In the genomic region with DNA sequence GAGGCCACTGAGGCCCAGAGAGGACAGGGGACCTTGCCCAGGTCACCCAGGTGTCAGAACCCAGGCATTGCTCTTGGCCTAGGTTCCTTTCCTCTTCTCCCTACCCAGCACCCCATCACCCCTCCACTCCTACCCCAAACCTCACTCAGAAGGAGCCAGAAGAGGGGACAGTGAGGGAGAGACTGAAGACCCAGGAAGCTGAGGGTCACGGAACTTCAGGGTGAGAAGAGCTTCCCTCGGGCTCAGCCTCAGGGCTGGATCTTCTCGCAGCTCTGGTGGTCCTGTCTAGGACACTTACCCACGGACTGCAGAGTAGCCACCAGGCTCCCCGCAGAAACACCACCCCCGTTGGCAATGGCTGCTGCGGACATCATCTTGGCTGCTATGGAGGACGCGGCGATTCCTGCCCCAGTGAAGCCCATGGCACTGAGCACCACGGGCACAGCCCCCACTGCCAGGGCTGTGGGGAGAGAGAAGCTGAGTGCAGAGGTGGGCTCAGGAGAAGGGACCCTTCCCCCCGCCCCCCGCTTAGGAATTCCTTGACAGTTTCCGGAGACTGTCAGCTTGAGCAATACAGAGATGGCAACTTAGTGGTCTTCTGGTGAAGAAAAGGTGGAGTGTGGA, we compare ENCODE assay signal across 11 cellular contexts. TPM values are rescaled to one million over a fixed set of nuclear protein-coding genes. Genes with fewer than 3 reads are reported as not detected.
DNase-seq lines count a peak whose midpoint lies in the region; ATAC-seq and TF ChIP-seq lines count a peak whose summit lies in the region.
"Had no signal": no experiment of that assay in that cellular context is flagged by ENCODE, and none has a peak within 500 bp of the region (broad histone marks: within the 10 kb centered on the region; RNA-seq: fewer than 3 reads in every experiment).

No MANE protein-coding gene starts in this region.

- DNase-seq in neural crest cell (ENCODE audit: low read depth, low spot score) (no peak), H4 (ENCODE audit: low spot score) (no peak), NCI-H187 treated with DMSO at 0.1 percent for 48 hours (lab: John Stamatoyannopoulos, UW) (no peak), GM20000 (ENCODE audit: low spot score) (no peak)
- DNase-seq: activated CD4-positive, CD25-positive, alpha-beta regulatory T cell; NCI-H187; occipital lobe had no signal

- peak overlapping the region; percentile 37 for H3K27ac Mint-ChIP-seq in neural crest cell (ENCODE audit: unreplicated experiment)

- peaks cover 18% of the 10 kb centered on the region for H3K4me1 Mint-ChIP-seq in neural crest cell

- peaks cover 8 to 30% (median 18%) of the 10 kb centered on the region in 10 experiments; a peak in 19 of 20 replicates for H3K4me1 ChIP-seq in BLaER1 treated with 17β-estradiol and CSF1 and Interleukin-3, amounts not matched to agents 10 nM and 100 nM
- peaks cover 3% of the 10 kb centered on the region; the same call in 1 of the 2 replicates for H3K4me1 ChIP-seq in HUES64 (ENCODE audit: insufficient read depth, low read length)

- peaks cover 6% of the 10 kb centered on the region for H3K27me3 Mint-ChIP-seq in neural crest cell (ENCODE audit: low read depth)

- H3K9me3 Mint-ChIP-seq in neural crest cell: no peaks in the 10 kb centered on the region

- H3K4me3 Mint-ChIP-seq in neural crest cell: peak overlapping the region; percentile 93

- peak overlapping the region in 6 of 10 experiments; percentile 56 to 75 (median 68); a peak in 12 of 20 replicates for H3K4me3 ChIP-seq in BLaER1 treated with 17β-estradiol and CSF1 and Interleukin-3, amounts not matched to agents 10 nM and 100 nM
- H3K4me3 ChIP-seq in HUES64 (ENCODE audit: low read length): peak overlapping the region; percentile 66

- no peaks in the 10 kb centered on the region for H3K27me3 ChIP-seq in BLaER1 treated with 17β-estradiol and CSF1 and Interleukin-3, amounts not matched to agents 10 nM and 100 nM
- no peaks in the 10 kb centered on the region for H3K27me3 ChIP-seq in HUES64 (ENCODE audit: insufficient read depth, low read length)

- H3K9ac ChIP-seq in BLaER1 treated with 17β-estradiol and CSF1 and Interleukin-3, amounts not matched to agents 10 nM and 100 nM: peak overlapping the region in 6 of 11 experiments; percentile 69 to 82 (median 78); a peak in 7 of 22 replicates
- H3K9ac ChIP-seq in HUES64 (ENCODE audit: low read depth, low read length): no peak overlapping the region

- H3K27ac ChIP-seq in BLaER1 treated with 17β-estradiol and CSF1 and Interleukin-3, amounts not matched to agents 10 nM and 100 nM: 0 out of 22 replicates have a peak overlapping the region, but pooled peaks of 1 of the 11 experiments have one; percentile 67
- H3K27ac ChIP-seq in HUES64 (ENCODE audit: low read depth, low read length): no peak overlapping the region
- H3K27ac ChIP-seq in cingulate gyrus (ENCODE audit: low read depth, low read length): peak overlapping the region; percentile 78

- peaks cover 0 to 25% (median 0%) of the 10 kb centered on the region in 11 experiments; a peak in 9 of 22 replicates for H3K36me3 ChIP-seq in BLaER1 treated with 17β-estradiol and CSF1 and Interleukin-3, amounts not matched to agents 10 nM and 100 nM
- no peaks in the 10 kb centered on the region for H3K36me3 ChIP-seq in HUES64 (ENCODE audit: insufficient read depth, low read length)

- H4K20me1 ChIP-seq in BLaER1 treated with 17β-estradiol and CSF1 and Interleukin-3, amounts not matched to agents 10 nM and 100 nM: no peaks in the 10 kb centered on the region; a peak in 1 of 22 replicates

- H3K9me3 ChIP-seq in BLaER1 treated with 17β-estradiol and CSF1 and Interleukin-3, amounts not matched to agents 10 nM and 100 nM (replicated peaks in 1 of 11): peaks cover 0 to 1% (median 0%) of the 10 kb centered on the region in 11 experiments; a peak in 4 of 22 replicates
- H3K9me3 ChIP-seq in HUES64 (ENCODE audit: insufficient read depth, low read depth, low read length): no peaks in the 10 kb centered on the region

- ATAC-seq in HG03095 (IDR thresholded peaks at IDR 0.05; ENCODE audit: unreplicated experiment): no peak

- TF ChIP-seq CTCF in neural crest cell (conservative IDR thresholded peaks at IDR 0.05) (no peak), GM20000 (IDR thresholded peaks at IDR 0.05; ENCODE audit: extremely low read depth, missing control alignments) (no peak)

- 85% methylated on average over 14 of the region's 14 CpGs for WGBS in HUES64

- no peaks in the 10 kb centered on the region for H3K36me3 Mint-ChIP-seq in neural crest cell (ENCODE audit: low read depth)

- peak overlapping the region; percentile 87 to 98 (median 91) for H3K4me2 ChIP-seq in BLaER1 treated with 17β-estradiol and CSF1 and Interleukin-3, amounts not matched to agents 10 nM and 100 nM

RNA-seq across cellular contexts. Expression of a gene that starts 1.1 kb away (rescaled TPM):
- 23.7 TPM for polyA plus RNA-seq in HUES64 (2013, experiment 1 of 2)
- polyA plus RNA-seq in HUES64 (2013, experiment 2 of 2): 34.0 TPM
- 25.3 and 30.4 TPM in 2 replicates for total RNA-seq in neural crest cell
- 109 and 122 TPM in 2 replicates for total RNA-seq in H4 (2014; rRNA removed; shearing (Covaris generic))

RNA-seq across cellular contexts. Expression of a gene that starts 17.8 kb away (rescaled TPM):
- polyA plus RNA-seq in HUES64 (2013, experiment 1 of 2): 0.90 TPM
- polyA plus RNA-seq in HUES64 (2013, experiment 2 of 2): 1.4 TPM
- total RNA-seq in neural crest cell: 8.1 and 9.5 TPM in 2 replicates
- 2,076 and 2,328 TPM in 2 replicates for total RNA-seq in H4 (2014; rRNA removed; shearing (Covaris generic))

RNA-seq across cellular contexts. Expression of a gene that starts 45.8 kb away (rescaled TPM):
- 3.3 TPM for polyA plus RNA-seq in HUES64 (2013, experiment 1 of 2)
- polyA plus RNA-seq in HUES64 (2013, experiment 2 of 2): 4.8 TPM
- total RNA-seq in neural crest cell: 1.1 and 1.6 TPM in 2 replicates
- total RNA-seq in H4 (2014; rRNA removed; shearing (Covaris generic)): 3.3 and 3.8 TPM in 2 replicates

RNA-seq across cellular contexts. Expression of a gene that starts 47.2 kb away (rescaled TPM):
- 9.4 TPM for polyA plus RNA-seq in HUES64 (2013, experiment 1 of 2)
- 14.0 TPM for polyA plus RNA-seq in HUES64 (2013, experiment 2 of 2)
- 36.3 and 39.7 TPM in 2 replicates for total RNA-seq in neural crest cell
- total RNA-seq in H4 (2014; rRNA removed; shearing (Covaris generic)): 16.1 and 32.8 TPM in 2 replicates

RNA-seq across cellular contexts. Expression of a gene that starts 47.3 kb away (rescaled TPM):
- polyA plus RNA-seq in HUES64 (2013, experiment 1 of 2): 132 TPM
- polyA plus RNA-seq in HUES64 (2013, experiment 2 of 2): 132 TPM
- total RNA-seq in neural crest cell: 168 and 177 TPM in 2 replicates
- 110 and 134 TPM in 2 replicates for total RNA-seq in H4 (2014; rRNA removed; shearing (Covaris generic))

Comparison
In these comparisons a context has a peak if more than half of its experiments do, and no peak if none do; other contexts are left out.
1. RNA of a gene that starts 17.8 kb away (total RNA-seq): 2,076 to 2,328 TPM in H4; 8.1 to 9.5 TPM in neural crest cell; every median in the first group is over 100 times any median in the second.